ENCODE assay signal across 1 cellular context in the genomic region with DNA sequence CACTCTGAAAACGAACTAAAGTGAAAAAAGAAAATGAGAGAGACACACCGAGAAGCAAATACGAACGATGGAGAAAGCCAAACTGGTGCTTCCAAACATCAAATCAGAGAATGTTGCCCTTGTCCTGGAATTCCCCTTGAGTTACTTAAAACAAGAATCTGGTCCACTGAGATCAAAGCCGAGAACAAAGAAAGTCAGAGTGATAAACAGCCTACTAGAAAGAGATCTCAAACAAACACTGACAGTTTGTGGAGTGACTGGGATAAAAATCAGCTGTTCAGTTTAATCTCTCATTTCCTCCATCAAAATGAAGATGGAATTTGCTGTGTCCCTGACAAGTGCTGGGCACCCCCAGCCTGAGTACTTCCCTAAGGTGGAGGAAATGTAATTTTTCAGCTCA.
TF ChIP-seq lines count a peak whose summit lies in the region.

No MANE protein-coding gene starts in this region.

TF ChIP-seq in GM23338, 12 proteins besides CTCF, POLR2A, EP300 and RAD21:
- TF ChIP-seq POLR2AphosphoS5 (IDR thresholded peaks at IDR 0.05; ENCODE audit: low read depth) (no peak), STAT1 (IDR thresholded peaks at IDR 0.05; ENCODE audit: unreplicated experiment) (no peak), ZNF331 (CRISPR knock-in tag; IDR thresholded peaks at IDR 0.05; ENCODE audit: low read depth) (no peak), CREB1 (CRISPR knock-in tag; IDR thresholded peaks at IDR 0.05; ENCODE audit: low read depth) (no peak), JUNB (IDR thresholded peaks at IDR 0.05; ENCODE audit: unreplicated experiment) (no peak), NANOG (IDR thresholded peaks at IDR 0.05; ENCODE audit: borderline replicate concordance) (no peak)
- TF ChIP-seq, protein P1, sequence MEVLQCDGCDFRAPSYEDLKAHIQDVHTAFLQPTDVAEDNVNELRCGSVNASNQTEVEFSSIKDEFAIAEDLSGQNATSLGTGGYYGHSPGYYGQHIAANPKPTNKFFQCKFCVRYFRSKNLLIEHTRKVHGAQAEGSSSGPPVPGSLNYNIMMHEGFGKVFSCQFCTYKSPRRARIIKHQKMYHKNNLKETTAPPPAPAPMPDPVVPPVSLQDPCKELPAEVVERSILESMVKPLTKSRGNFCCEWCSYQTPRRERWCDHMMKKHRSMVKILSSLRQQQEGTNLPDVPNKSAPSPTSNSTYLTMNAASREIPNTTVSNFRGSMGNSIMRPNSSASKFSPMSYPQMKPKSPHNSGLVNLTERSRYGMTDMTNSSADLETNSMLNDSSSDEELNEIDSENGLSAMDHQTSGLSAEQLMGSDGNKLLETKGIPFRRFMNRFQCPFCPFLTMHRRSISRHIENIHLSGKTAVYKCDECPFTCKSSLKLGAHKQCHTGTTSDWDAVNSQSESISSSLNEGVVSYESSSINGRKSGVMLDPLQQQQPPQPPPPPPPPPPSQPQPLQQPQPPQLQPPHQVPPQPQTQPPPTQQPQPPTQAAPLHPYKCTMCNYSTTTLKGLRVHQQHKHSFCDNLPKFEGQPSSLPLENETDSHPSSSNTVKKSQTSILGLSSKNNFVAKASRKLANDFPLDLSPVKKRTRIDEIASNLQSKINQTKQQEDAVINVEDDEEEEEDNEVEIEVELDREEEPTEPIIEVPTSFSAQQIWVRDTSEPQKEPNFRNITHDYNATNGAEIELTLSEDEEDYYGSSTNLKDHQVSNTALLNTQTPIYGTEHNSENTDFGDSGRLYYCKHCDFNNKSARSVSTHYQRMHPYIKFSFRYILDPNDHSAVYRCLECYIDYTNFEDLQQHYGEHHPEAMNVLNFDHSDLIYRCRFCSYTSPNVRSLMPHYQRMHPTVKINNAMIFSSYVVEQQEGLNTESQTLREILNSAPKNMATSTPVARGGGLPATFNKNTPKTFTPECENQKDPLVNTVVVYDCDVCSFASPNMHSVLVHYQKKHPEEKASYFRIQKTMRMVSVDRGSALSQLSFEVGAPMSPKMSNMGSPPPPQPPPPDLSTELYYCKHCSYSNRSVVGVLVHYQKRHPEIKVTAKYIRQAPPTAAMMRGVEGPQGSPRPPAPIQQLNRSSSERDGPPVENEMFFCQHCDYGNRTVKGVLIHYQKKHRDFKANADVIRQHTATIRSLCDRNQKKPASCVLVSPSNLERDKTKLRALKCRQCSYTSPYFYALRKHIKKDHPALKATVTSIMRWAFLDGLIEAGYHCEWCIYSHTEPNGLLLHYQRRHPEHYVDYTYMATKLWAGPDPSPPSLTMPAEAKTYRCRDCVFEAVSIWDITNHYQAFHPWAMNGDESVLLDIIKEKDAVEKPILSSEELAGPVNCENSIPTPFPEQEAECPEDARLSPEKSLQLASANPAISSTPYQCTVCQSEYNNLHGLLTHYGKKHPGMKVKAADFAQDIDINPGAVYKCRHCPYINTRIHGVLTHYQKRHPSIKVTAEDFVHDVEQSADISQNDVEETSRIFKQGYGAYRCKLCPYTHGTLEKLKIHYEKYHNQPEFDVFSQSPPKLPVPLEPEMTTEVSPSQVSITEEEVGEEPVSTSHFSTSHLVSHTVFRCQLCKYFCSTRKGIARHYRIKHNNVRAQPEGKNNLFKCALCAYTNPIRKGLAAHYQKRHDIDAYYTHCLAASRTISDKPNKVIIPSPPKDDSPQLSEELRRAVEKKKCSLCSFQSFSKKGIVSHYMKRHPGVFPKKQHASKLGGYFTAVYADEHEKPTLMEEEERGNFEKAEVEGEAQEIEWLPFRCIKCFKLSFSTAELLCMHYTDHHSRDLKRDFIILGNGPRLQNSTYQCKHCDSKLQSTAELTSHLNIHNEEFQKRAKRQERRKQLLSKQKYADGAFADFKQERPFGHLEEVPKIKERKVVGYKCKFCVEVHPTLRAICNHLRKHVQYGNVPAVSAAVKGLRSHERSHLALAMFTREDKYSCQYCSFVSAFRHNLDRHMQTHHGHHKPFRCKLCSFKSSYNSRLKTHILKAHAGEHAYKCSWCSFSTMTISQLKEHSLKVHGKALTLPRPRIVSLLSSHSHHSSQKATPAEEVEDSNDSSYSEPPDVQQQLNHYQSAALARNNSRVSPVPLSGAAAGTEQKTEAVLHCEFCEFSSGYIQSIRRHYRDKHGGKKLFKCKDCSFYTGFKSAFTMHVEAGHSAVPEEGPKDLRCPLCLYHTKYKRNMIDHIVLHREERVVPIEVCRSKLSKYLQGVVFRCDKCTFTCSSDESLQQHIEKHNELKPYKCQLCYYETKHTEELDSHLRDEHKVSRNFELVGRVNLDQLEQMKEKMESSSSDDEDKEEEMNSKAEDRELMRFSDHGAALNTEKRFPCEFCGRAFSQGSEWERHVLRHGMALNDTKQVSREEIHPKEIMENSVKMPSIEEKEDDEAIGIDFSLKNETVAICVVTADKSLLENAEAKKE (CRISPR knock-in tag; IDR thresholded peaks at IDR 0.05): no peak
